1 cellular context compared by ENCODE assay signal in the genomic region with DNA sequence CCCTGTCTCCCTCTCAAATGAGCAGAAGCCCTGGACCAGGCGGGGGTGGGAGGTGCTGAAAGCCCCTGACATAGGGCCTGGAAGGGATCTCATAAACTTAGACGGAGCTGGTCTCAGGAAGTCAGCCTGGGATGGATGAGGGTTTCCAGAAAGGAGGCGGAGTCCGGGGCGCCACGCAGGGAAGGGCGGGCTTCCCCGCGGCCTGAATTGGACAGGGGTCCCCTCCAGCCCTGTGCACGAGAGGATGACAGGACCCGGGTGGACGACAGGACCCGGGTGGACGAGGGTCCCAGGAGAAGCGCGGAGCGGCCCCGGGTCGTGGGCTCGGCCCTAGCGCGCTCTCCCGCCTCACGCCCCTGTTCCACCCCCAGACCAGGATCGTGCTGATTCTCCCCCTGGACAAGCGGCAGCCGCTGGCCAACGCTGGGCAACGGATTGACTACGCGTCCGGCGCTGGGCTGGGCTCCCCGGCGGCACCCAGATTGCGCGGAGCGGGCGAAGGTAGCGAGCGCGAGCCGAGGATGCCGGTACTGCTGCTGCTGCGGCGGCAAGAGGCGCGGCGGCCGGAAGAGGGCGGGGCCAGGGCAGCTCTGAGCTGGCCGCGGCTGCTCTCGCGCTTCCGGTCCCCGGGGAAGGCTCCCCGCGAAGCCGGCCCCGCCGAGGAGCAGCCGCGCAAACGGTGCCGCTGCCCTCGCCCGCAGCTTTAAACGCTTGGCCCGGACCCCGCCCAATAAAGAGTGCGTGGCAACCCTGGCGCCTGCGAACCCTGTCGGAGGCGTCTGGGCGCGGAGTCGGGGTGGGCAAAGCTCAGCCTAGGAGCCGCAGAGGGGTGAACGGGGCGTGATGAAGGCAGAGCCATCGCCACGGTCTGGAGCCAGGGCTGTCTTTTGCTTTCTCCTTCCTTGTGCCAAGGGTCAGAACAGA.
A peak's percentile ranks its signal among the peaks of the same experiment; 100 is the strongest.
TF ChIP-seq lines count a peak whose summit lies in the region.

No MANE protein-coding gene starts in this region.

TF ChIP-seq in HepG2, 621 proteins besides CTCF, POLR2A, EP300 and RAD21 (continued from another document and continues in another):
- TF ChIP-seq, protein P1, sequence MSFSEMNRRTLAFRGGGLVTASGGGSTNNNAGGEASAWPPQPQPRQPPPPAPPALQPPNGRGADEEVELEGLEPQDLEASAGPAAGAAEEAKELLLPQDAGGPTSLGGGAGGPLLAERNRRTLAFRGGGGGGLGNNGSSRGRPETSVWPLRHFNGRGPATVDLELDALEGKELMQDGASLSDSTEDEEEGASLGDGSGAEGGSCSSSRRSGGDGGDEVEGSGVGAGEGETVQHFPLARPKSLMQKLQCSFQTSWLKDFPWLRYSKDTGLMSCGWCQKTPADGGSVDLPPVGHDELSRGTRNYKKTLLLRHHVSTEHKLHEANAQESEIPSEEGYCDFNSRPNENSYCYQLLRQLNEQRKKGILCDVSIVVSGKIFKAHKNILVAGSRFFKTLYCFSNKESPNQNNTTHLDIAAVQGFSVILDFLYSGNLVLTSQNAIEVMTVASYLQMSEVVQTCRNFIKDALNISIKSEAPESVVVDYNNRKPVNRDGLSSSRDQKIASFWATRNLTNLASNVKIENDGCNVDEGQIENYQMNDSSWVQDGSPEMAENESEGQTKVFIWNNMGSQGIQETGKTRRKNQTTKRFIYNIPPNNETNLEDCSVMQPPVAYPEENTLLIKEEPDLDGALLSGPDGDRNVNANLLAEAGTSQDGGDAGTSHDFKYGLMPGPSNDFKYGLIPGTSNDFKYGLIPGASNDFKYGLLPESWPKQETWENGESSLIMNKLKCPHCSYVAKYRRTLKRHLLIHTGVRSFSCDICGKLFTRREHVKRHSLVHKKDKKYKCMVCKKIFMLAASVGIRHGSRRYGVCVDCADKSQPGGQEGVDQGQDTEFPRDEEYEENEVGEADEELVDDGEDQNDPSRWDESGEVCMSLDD (CRISPR knock-in tag; IDR thresholded peaks at IDR 0.05; ENCODE audit: borderline replicate concordance) = no peak; the same call in 1 of the 2 replicates
- TF ChIP-seq PITX1 (CRISPR knock-in tag; IDR thresholded peaks at IDR 0.05) (peak; percentile 69; the same call in 1 of the 2 replicates), BCL6 (CRISPR knock-in tag; IDR thresholded peaks at IDR 0.05) (peak; percentile 18), ZNF441 (CRISPR knock-in tag; IDR thresholded peaks at IDR 0.05; ENCODE audit: borderline replicate concordance) (peak; percentile 81), FOXJ3 (CRISPR knock-in tag; IDR thresholded peaks at IDR 0.05; ENCODE audit: borderline replicate concordance) (peak; percentile 61; the same call in 1 of the 2 replicates), GLI4 (CRISPR knock-in tag; IDR thresholded peaks at IDR 0.05; ENCODE audit: borderline replicate concordance) (peak; percentile 97), SNAI1 (CRISPR knock-in tag; IDR thresholded peaks at IDR 0.05; ENCODE audit: borderline replicate concordance) (no peak), CC2D1A (CRISPR knock-in tag; IDR thresholded peaks at IDR 0.05) (0 out of 2 replicates have a peak, but pooled peaks have one; percentile 78), ZFP36L2 (CRISPR knock-in tag; IDR thresholded peaks at IDR 0.05) (0 out of 2 replicates have a peak, but pooled peaks have one; percentile 6), PAX8 (CRISPR knock-in tag; IDR thresholded peaks at IDR 0.05; ENCODE audit: borderline replicate concordance) (peak; percentile 84; the same call in 1 of the 2 replicates), SP4 (CRISPR knock-in tag; IDR thresholded peaks at IDR 0.05) (peak; percentile 97), ZBTB8A (CRISPR knock-in tag; IDR thresholded peaks at IDR 0.05; ENCODE audit: borderline replicate concordance, low read depth) (no peak), KDM5A (IDR thresholded peaks at IDR 0.05; ENCODE audit: borderline replicate concordance, low read length) (peak; percentile 72; the same call in 1 of the 2 replicates), ZNF367 (CRISPR knock-in tag; IDR thresholded peaks at IDR 0.05; ENCODE audit: borderline replicate concordance) (peak; percentile 82), YEATS2 (CRISPR knock-in tag; IDR thresholded peaks at IDR 0.05; ENCODE audit: borderline replicate concordance) (peak; percentile 73; the same call in 1 of the 2 replicates), ZFP82 (CRISPR knock-in tag; IDR thresholded peaks at IDR 0.05; ENCODE audit: borderline replicate concordance) (peak; percentile 98), HNRNPK (IDR thresholded peaks at IDR 0.05; ENCODE audit: low read depth, low read length, poor library complexity, severe bottlenecking) (peak; percentile 91), IKZF4 (CRISPR knock-in tag; IDR thresholded peaks at IDR 0.05; ENCODE audit: borderline replicate concordance, low read depth, not compliant biosample characterization) (peak; percentile 58), MTA1 (CRISPR knock-in tag; IDR thresholded peaks at IDR 0.05; ENCODE audit: borderline replicate concordance) (peak; percentile 72; the same call in 1 of the 2 replicates), ZNF75D (CRISPR knock-in tag; IDR thresholded peaks at IDR 0.05; ENCODE audit: borderline replicate concordance) (no peak), ZNF720 (CRISPR knock-in tag; IDR thresholded peaks at IDR 0.05) (no peak), SMARCE1 (IDR thresholded peaks at IDR 0.05; ENCODE audit: borderline replicate concordance) (no peak), ZNF296 (CRISPR knock-in tag; conservative IDR thresholded peaks at IDR 0.05) (peak; percentile 47; the same call in 1 of the 2 replicates), THYN1 (CRISPR knock-in tag; IDR thresholded peaks at IDR 0.05; ENCODE audit: borderline replicate concordance, low read depth) (peak; percentile 99; the same call in 1 of the 2 replicates), MEIS2 (CRISPR knock-in tag; IDR thresholded peaks at IDR 0.05) (peak; percentile 51; the same call in 1 of the 2 replicates), YY1 (IDR thresholded peaks at IDR 0.05; ENCODE audit: insufficient read depth, insufficient replicate concordance, low read depth, low read length) (peak; percentile 79), NFKBIZ (CRISPR knock-in tag; IDR thresholded peaks at IDR 0.05) (0 out of 2 replicates have a peak, but pooled peaks have one; percentile 11), RFXAP (CRISPR knock-in tag; IDR thresholded peaks at IDR 0.05; ENCODE audit: borderline replicate concordance) (peak; percentile 75; the same call in 1 of the 2 replicates)
- TF ChIP-seq, protein P2, sequence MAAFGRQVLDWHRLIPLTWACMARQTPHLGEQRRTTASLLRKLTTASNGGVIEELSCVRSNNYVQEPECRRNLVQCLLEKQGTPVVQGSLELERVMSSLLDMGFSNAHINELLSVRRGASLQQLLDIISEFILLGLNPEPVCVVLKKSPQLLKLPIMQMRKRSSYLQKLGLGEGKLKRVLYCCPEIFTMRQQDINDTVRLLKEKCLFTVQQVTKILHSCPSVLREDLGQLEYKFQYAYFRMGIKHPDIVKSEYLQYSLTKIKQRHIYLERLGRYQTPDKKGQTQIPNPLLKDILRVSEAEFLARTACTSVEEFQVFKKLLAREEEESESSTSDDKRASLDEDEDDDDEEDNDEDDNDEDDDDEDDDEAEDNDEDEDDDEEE (CRISPR knock-in tag; IDR thresholded peaks at IDR 0.05) = peak; percentile 50
- TF ChIP-seq, protein P3, sequence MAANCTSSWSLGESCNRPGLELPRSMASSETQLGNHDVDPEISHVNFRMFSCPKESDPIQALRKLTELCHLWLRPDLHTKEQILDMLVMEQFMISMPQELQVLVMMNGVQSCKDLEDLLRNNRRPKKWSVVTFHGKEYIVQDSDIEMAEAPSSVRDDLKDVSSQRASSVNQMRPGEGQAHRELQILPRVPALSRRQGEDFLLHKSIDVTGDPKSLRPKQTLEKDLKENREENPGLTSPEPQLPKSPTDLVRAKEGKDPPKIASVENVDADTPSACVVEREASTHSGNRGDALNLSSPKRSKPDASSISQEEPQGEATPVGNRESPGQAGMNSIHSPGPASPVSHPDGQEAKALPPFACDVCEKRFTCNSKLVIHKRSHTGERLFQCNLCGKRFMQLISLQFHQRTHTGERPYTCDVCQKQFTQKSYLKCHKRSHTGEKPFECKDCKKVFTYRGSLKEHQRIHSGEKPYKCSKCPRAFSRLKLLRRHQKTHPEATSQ (CRISPR knock-in tag; IDR thresholded peaks at IDR 0.05; ENCODE audit: borderline replicate concordance) = peak; percentile 89; the same call in 1 of the 2 replicates
- TF ChIP-seq, protein P4, sequence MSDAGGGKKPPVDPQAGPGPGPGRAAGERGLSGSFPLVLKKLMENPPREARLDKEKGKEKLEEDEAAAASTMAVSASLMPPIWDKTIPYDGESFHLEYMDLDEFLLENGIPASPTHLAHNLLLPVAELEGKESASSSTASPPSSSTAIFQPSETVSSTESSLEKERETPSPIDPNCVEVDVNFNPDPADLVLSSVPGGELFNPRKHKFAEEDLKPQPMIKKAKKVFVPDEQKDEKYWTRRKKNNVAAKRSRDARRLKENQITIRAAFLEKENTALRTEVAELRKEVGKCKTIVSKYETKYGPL (CRISPR knock-in tag; IDR thresholded peaks at IDR 0.05) = peak; percentile 58; the same call in 1 of the 2 replicates
- TF ChIP-seq, protein P5, sequence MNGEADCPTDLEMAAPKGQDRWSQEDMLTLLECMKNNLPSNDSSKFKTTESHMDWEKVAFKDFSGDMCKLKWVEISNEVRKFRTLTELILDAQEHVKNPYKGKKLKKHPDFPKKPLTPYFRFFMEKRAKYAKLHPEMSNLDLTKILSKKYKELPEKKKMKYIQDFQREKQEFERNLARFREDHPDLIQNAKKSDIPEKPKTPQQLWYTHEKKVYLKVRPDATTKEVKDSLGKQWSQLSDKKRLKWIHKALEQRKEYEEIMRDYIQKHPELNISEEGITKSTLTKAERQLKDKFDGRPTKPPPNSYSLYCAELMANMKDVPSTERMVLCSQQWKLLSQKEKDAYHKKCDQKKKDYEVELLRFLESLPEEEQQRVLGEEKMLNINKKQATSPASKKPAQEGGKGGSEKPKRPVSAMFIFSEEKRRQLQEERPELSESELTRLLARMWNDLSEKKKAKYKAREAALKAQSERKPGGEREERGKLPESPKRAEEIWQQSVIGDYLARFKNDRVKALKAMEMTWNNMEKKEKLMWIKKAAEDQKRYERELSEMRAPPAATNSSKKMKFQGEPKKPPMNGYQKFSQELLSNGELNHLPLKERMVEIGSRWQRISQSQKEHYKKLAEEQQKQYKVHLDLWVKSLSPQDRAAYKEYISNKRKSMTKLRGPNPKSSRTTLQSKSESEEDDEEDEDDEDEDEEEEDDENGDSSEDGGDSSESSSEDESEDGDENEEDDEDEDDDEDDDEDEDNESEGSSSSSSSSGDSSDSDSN (CRISPR knock-in tag; IDR thresholded peaks at IDR 0.05) = peak; percentile 96
- TF ChIP-seq, protein P6, sequence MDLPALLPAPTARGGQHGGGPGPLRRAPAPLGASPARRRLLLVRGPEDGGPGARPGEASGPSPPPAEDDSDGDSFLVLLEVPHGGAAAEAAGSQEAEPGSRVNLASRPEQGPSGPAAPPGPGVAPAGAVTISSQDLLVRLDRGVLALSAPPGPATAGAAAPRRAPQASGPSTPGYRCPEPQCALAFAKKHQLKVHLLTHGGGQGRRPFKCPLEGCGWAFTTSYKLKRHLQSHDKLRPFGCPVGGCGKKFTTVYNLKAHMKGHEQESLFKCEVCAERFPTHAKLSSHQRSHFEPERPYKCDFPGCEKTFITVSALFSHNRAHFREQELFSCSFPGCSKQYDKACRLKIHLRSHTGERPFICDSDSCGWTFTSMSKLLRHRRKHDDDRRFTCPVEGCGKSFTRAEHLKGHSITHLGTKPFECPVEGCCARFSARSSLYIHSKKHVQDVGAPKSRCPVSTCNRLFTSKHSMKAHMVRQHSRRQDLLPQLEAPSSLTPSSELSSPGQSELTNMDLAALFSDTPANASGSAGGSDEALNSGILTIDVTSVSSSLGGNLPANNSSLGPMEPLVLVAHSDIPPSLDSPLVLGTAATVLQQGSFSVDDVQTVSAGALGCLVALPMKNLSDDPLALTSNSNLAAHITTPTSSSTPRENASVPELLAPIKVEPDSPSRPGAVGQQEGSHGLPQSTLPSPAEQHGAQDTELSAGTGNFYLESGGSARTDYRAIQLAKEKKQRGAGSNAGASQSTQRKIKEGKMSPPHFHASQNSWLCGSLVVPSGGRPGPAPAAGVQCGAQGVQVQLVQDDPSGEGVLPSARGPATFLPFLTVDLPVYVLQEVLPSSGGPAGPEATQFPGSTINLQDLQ (CRISPR knock-in tag; IDR thresholded peaks at IDR 0.05) = peak; percentile 98
- TF ChIP-seq, protein P7, sequence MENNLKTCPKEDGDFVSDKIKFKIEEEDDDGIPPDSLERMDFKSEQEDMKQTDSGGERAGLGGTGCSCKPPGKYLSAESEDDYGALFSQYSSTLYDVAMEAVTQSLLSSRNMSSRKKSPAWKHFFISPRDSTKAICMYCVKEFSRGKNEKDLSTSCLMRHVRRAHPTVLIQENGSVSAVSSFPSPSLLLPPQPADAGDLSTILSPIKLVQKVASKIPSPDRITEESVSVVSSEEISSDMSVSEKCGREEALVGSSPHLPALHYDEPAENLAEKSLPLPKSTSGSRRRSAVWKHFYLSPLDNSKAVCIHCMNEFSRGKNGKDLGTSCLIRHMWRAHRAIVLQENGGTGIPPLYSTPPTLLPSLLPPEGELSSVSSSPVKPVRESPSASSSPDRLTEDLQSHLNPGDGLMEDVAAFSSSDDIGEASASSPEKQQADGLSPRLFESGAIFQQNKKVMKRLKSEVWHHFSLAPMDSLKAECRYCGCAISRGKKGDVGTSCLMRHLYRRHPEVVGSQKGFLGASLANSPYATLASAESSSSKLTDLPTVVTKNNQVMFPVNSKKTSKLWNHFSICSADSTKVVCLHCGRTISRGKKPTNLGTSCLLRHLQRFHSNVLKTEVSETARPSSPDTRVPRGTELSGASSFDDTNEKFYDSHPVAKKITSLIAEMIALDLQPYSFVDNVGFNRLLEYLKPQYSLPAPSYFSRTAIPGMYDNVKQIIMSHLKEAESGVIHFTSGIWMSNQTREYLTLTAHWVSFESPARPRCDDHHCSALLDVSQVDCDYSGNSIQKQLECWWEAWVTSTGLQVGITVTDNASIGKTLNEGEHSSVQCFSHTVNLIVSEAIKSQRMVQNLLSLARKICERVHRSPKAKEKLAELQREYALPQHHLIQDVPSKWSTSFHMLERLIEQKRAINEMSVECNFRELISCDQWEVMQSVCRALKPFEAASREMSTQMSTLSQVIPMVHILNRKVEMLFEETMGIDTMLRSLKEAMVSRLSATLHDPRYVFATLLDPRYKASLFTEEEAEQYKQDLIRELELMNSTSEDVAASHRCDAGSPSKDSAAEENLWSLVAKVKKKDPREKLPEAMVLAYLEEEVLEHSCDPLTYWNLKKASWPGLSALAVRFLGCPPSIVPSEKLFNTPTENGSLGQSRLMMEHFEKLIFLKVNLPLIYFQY (CRISPR knock-in tag; IDR thresholded peaks at IDR 0.05; ENCODE audit: borderline replicate concordance) = no peak
- TF ChIP-seq, protein P8, sequence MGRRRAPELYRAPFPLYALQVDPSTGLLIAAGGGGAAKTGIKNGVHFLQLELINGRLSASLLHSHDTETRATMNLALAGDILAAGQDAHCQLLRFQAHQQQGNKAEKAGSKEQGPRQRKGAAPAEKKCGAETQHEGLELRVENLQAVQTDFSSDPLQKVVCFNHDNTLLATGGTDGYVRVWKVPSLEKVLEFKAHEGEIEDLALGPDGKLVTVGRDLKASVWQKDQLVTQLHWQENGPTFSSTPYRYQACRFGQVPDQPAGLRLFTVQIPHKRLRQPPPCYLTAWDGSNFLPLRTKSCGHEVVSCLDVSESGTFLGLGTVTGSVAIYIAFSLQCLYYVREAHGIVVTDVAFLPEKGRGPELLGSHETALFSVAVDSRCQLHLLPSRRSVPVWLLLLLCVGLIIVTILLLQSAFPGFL (CRISPR knock-in tag; IDR thresholded peaks at IDR 0.05) = 0 out of 2 replicates have a peak, but pooled peaks have one; percentile 53
- TF ChIP-seq, protein P9, sequence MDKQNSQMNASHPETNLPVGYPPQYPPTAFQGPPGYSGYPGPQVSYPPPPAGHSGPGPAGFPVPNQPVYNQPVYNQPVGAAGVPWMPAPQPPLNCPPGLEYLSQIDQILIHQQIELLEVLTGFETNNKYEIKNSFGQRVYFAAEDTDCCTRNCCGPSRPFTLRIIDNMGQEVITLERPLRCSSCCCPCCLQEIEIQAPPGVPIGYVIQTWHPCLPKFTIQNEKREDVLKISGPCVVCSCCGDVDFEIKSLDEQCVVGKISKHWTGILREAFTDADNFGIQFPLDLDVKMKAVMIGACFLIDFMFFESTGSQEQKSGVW (CRISPR knock-in tag; IDR thresholded peaks at IDR 0.05; ENCODE audit: borderline replicate concordance) = 0 out of 2 replicates have a peak, but pooled peaks have one; percentile 42
